2 cellular contexts compared by ENCODE assay signal in genomic region chr4:100462206-100462605, GRCh38.
TF ChIP-seq lines count a peak whose summit lies in the region.

No MANE protein-coding gene starts in this region.

TF ChIP-seq in A549, 52 proteins besides CTCF, POLR2A, EP300 and RAD21:
- no peak for TF ChIP-seq USF2 (IDR thresholded peaks at IDR 0.05)
- TF ChIP-seq EHF (CRISPR knock-in tag; IDR thresholded peaks at IDR 0.05), result no peak
- no peak for TF ChIP-seq ZFP36 (IDR thresholded peaks at IDR 0.05; ENCODE audit: borderline replicate concordance, partially characterized antibody)
- TF ChIP-seq FOXS1 (CRISPR knock-in tag; IDR thresholded peaks at IDR 0.05), result no peak
- no peak for TF ChIP-seq BCL3 (IDR thresholded peaks at IDR 0.05)
- TF ChIP-seq SMC3 (IDR thresholded peaks at IDR 0.05), result no peak
- no peak for TF ChIP-seq CBX8 (IDR thresholded peaks at IDR 0.05)
- no peak for TF ChIP-seq REST (IDR thresholded peaks at IDR 0.05)
- no peak for TF ChIP-seq FOSL2 (IDR thresholded peaks at IDR 0.05)
- no peak for TF ChIP-seq FOSL2 (CRISPR knock-in tag; IDR thresholded peaks at IDR 0.05)
- no peak for TF ChIP-seq ATOH8 (CRISPR knock-in tag; IDR thresholded peaks at IDR 0.05; ENCODE audit: low read depth)
- no peak for TF ChIP-seq SREBF2 (IDR thresholded peaks at IDR 0.05)
- TF ChIP-seq PBX3 (IDR thresholded peaks at IDR 0.05), result no peak
- TF ChIP-seq ZNF302 (CRISPR knock-in tag; IDR thresholded peaks at IDR 0.05), result no peak
- no peak for TF ChIP-seq NPAS2 (CRISPR knock-in tag; IDR thresholded peaks at IDR 0.05; ENCODE audit: borderline replicate concordance)
- TF ChIP-seq TP53 (CRISPR knock-in tag; IDR thresholded peaks at IDR 0.05), result no peak
- TF ChIP-seq RNF2 (IDR thresholded peaks at IDR 0.05; ENCODE audit: borderline replicate concordance, low read depth), result no peak

TF ChIP-seq in IMR-90, 13 proteins besides CTCF, POLR2A, EP300 and RAD21:
- TF ChIP-seq MAZ (IDR thresholded peaks at IDR 0.05; ENCODE audit: borderline replicate concordance, low read depth, low read length) (no peak), FOS (IDR thresholded peaks at IDR 0.05; ENCODE audit: low read depth, low read length) (no peak), ELK1 (IDR thresholded peaks at IDR 0.05; ENCODE audit: borderline replicate concordance, low read depth, low read length) (no peak), MXI1 (IDR thresholded peaks at IDR 0.05; ENCODE audit: borderline replicate concordance, low read depth, low read length) (no peak), NFE2L2 (IDR thresholded peaks at IDR 0.05; ENCODE audit: low read depth, low read length) (no peak), MAFK (IDR thresholded peaks at IDR 0.05; ENCODE audit: low read depth, low read length) (no peak), RFX5 (IDR thresholded peaks at IDR 0.05; ENCODE audit: low read depth, low read length) (no peak), CHD1 (IDR thresholded peaks at IDR 0.05; ENCODE audit: low read depth, low read length) (no peak)
